In genomic region chr1:206144605-206145004, GRCh38 we compare ENCODE assay signal across 31 cellular contexts. TPM values are rescaled to one million over a fixed set of nuclear protein-coding genes. Genes with fewer than 3 reads are reported as not detected.
DNase-seq lines count a peak whose midpoint lies in the region; ATAC-seq and TF ChIP-seq lines count a peak whose summit lies in the region.
"Had no signal": no experiment of that assay in that cellular context is flagged by ENCODE, and none has a peak within 500 bp of the region (broad histone marks: within the 10 kb centered on the region; RNA-seq: fewer than 3 reads in every experiment).

No MANE protein-coding gene starts in this region.

- no peaks in the 10 kb centered on the region for H3K36me3 Mint-ChIP-seq in osteocyte (ENCODE audit: unreplicated experiment)
- H3K36me3 Mint-ChIP-seq: CD4-positive, CD25-positive, alpha-beta regulatory T cell; memory B cell had no signal

- ATAC-seq in GM21576 (IDR thresholded peaks at IDR 0.05; ENCODE audit: unreplicated experiment) (no peak), HG03025 (IDR thresholded peaks at IDR 0.05; ENCODE audit: low FRiP score, unreplicated experiment) (no peak)
- ATAC-seq: foreskin keratinocyte, Panc1 had no signal

- H3K27ac Mint-ChIP-seq in osteocyte (ENCODE audit: unreplicated experiment) = no peak overlapping the region
- H3K27ac Mint-ChIP-seq: activated CD4-positive, alpha-beta T cell treated with anti-CD3 and anti-CD28 coated beads, Interleukin-2, amount 10 ng/mL, durations not matched to agents 24 days and 14 days; activated T-cell treated with anti-CD3 and anti-CD28 coated beads, Interleukin-2, amount 50 U/mL, for 24 hours; CD4-positive, CD25-positive, alpha-beta regulatory T cell; dendritic cell treated with granulocyte-macrophage colony-stimulating factor and Interleukin-4, amounts not matched to agents 40 ng/mL and 50 ng/mL, for 4 days; memory B cell; progenitor cell of endocrine pancreas had no signal

- H3K27me3 Mint-ChIP-seq in osteocyte (ENCODE audit: unreplicated experiment) = peaks cover 69% of the 10 kb centered on the region

- H3K4me1 Mint-ChIP-seq in osteocyte (ENCODE audit: unreplicated experiment) = no peaks in the 10 kb centered on the region
- H3K4me1 Mint-ChIP-seq: CD4-positive, CD25-positive, alpha-beta regulatory T cell; memory B cell had no signal

- H3K9me3 Mint-ChIP-seq in osteocyte (ENCODE audit: unreplicated experiment) = no peaks in the 10 kb centered on the region
- H3K9me3 Mint-ChIP-seq: activated T-cell treated with anti-CD3 and anti-CD28 coated beads, Interleukin-2, amount 50 U/mL, for 24 hours; dendritic cell treated with granulocyte-macrophage colony-stimulating factor and Interleukin-4, amounts not matched to agents 40 ng/mL and 50 ng/mL, for 4 days; memory B cell had no signal

- no peak overlapping the region for H3K4me3 Mint-ChIP-seq in osteocyte (ENCODE audit: unreplicated experiment)
- H3K4me3 Mint-ChIP-seq: activated CD4-positive, alpha-beta T cell treated with anti-CD3 and anti-CD28 coated beads, Interleukin-2, amount 10 ng/mL, durations not matched to agents 24 days and 14 days; activated T-cell treated with anti-CD3 and anti-CD28 coated beads, Interleukin-2, amount 50 U/mL, for 24 hours; CD4-positive, CD25-positive, alpha-beta regulatory T cell; dendritic cell treated with granulocyte-macrophage colony-stimulating factor and Interleukin-4, amounts not matched to agents 40 ng/mL and 50 ng/mL, for 4 days; memory B cell; neural crest cell had no signal

- peak; percentile 42 for DNase-seq in DMS79 treated with DMSO at 0.1 percent for 48 hours (lab: John Stamatoyannopoulos, UW)
- no peak for DNase-seq in DMS79 (lab: John Stamatoyannopoulos, UW)
- DNase-seq in NCI-H1105 (lab: John Stamatoyannopoulos, UW) = peak; percentile 34
- DNase-seq in NCI-H748 (lab: John Stamatoyannopoulos, UW; ENCODE audit: unreplicated experiment) = peak; percentile 51
- peak; percentile 52 for DNase-seq in mucosa of gallbladder (ENCODE audit: low spot score)
- no peak for DNase-seq in osteocyte (ENCODE audit: extremely low spot score, unreplicated experiment)
- DNase-seq: 8988T; activated gamma-delta T cell treated with Interleukin-2 at 50 U/mL for 16 hours; activated T-cell treated with anti-CD3 and anti-CD28 coated beads, Interleukin-2, amount 50 U/mL, for 24 hours; CD4-positive, CD25-positive, alpha-beta regulatory T cell; central memory CD4-positive, alpha-beta T cell; foreskin keratinocyte; heart right ventricle; NCI-H446 treated with DMSO at 0.1 percent for 48 hours; sigmoid colon; stimulated activated CD4-positive, alpha-beta T cell treated with anti-CD3 and anti-CD28 coated beads, Interleukin-4, amount 100 ng/mL, for 4 hours; stimulated activated naive CD4-positive, alpha-beta T cell; SW 1271; T-helper 9 cell had no signal

- no peak for TF ChIP-seq CTCF in osteocyte (IDR thresholded peaks at IDR 0.05)

RNA-seq across cellular contexts. Expression of gene AVPR1B, which starts 27.4 kb away (rescaled TPM):
- total RNA-seq in mucosa of gallbladder (0.40 TPM), osteocyte (not detected in 2 replicates)
- total RNA-seq: activated CD4-positive, alpha-beta T cell treated with anti-CD3 and anti-CD28 coated beads, Interleukin-2, amount 10 ng/mL, durations not matched to agents 24 days and 14 days; activated CD8-positive, alpha-beta memory T cell treated with anti-CD3 and anti-CD28 coated beads for 36 hours; CD4-positive, CD25-positive, alpha-beta regulatory T cell; esophagus muscularis mucosa; foreskin keratinocyte; heart right ventricle; neural crest cell; temporal lobe; urinary bladder had no signal

RNA-seq across cellular contexts. Expression of gene FAM72A, which starts 58.0 kb away (rescaled TPM):
- total RNA-seq in mucosa of gallbladder (2.0 TPM), osteocyte (3.2 and 4.3 TPM in 2 replicates)

RNA-seq across cellular contexts. Expression of gene SRGAP2, which starts 58.7 kb away (rescaled TPM):
- total RNA-seq in mucosa of gallbladder (49.2 TPM), osteocyte (75.3 TPM in 2 replicates)

Comparison
In these comparisons a context has a peak if more than half of its experiments do, and no peak if none do; other contexts are left out.
1. DNase-seq: peak in DMS79 treated with DMSO at 0.1 percent for 48 hours (single experiment), NCI-H1105 (single experiment), NCI-H748 (single experiment) and mucosa of gallbladder (single experiment); none in DMS79 (single experiment) and osteocyte (single experiment).